Comparison of ENCODE assay signal across 16 cellular contexts in genomic region chr3:104133004-104133403, GRCh38.
"Had no signal": no experiment of that assay in that cellular context is flagged by ENCODE, and none has a peak within 500 bp of the region (broad histone marks: within the 10 kb centered on the region; RNA-seq: fewer than 3 reads in every experiment).

No MANE protein-coding gene starts in this region.

- H3K27me3 ChIP-seq: breast epithelium, dorsolateral prefrontal cortex, thyroid gland, uterus had no signal

- H3K27ac Mint-ChIP-seq: activated CD8-positive, alpha-beta T cell treated with anti-CD3 and anti-CD28 coated beads for 36 hours; activated naive CD8-positive, alpha-beta T cell treated with anti-CD3 and anti-CD28 coated beads for 36 hours; activated T-cell treated with anti-CD3 and anti-CD28 coated beads, Interleukin-2, amount 50 U/mL, for 72 hours; immature natural killer cell had no signal

- H3K27ac ChIP-seq: breast epithelium, dorsolateral prefrontal cortex, skin epidermis, thyroid gland, uterus had no signal

- H3K4me1 Mint-ChIP-seq: activated naive CD8-positive, alpha-beta T cell treated with anti-CD3 and anti-CD28 coated beads for 36 hours; immature natural killer cell had no signal

- H3K4me3 ChIP-seq: breast epithelium, dorsolateral prefrontal cortex, skin epidermis, thyroid gland, uterus had no signal

- H3K36me3 ChIP-seq: breast epithelium, thyroid gland, uterus had no signal

- ATAC-seq: activated CD8-positive, alpha-beta T cell treated with anti-CD3 and anti-CD28 coated beads for 36 hours; activated T-cell treated with anti-CD3 and anti-CD28 coated beads, Interleukin-2, amount 50 U/mL, for 72 hours; esophagus mucosa; left cardiac atrium had no signal

- H3K4me3 Mint-ChIP-seq: activated CD8-positive, alpha-beta T cell treated with anti-CD3 and anti-CD28 coated beads for 36 hours; activated naive CD8-positive, alpha-beta T cell treated with anti-CD3 and anti-CD28 coated beads for 36 hours; activated T-cell treated with anti-CD3 and anti-CD28 coated beads, Interleukin-2, amount 50 U/mL, for 72 hours; immature natural killer cell; neural crest cell had no signal

- DNase-seq: activated CD4-positive, alpha-beta T cell treated with anti-CD3 and anti-CD28 coated beads for 4 hours; activated CD8-positive, alpha-beta memory T cell treated with anti-CD3 and anti-CD28 coated beads, Interleukin-2, amount 50 U/mL, for 4 hours; activated CD8-positive, alpha-beta T cell treated with anti-CD3 and anti-CD28 coated beads for 36 hours; activated gamma-delta T cell treated with Interleukin-2 at 50 U/mL for 16 hours; activated naive CD8-positive, alpha-beta T cell treated with anti-CD3 and anti-CD28 coated beads for 36 hours; activated T-cell treated with anti-CD3 and anti-CD28 coated beads, Interleukin-2, amount 50 U/mL, for 72 hours; dorsolateral prefrontal cortex; immature natural killer cell; left cardiac atrium; T1000; thyroid gland; uterus had no signal

- H3K36me3 Mint-ChIP-seq: activated naive CD8-positive, alpha-beta T cell treated with anti-CD3 and anti-CD28 coated beads for 36 hours; immature natural killer cell had no signal

- H3K4me1 ChIP-seq: breast epithelium, uterus had no signal

- H3K27me3 Mint-ChIP-seq: activated CD8-positive, alpha-beta T cell treated with anti-CD3 and anti-CD28 coated beads for 36 hours; activated naive CD8-positive, alpha-beta T cell treated with anti-CD3 and anti-CD28 coated beads for 36 hours had no signal

- H3K9me3 ChIP-seq: thyroid gland, uterus had no signal
